ENCODE assay signal across 31 cellular contexts in the genomic region with DNA sequence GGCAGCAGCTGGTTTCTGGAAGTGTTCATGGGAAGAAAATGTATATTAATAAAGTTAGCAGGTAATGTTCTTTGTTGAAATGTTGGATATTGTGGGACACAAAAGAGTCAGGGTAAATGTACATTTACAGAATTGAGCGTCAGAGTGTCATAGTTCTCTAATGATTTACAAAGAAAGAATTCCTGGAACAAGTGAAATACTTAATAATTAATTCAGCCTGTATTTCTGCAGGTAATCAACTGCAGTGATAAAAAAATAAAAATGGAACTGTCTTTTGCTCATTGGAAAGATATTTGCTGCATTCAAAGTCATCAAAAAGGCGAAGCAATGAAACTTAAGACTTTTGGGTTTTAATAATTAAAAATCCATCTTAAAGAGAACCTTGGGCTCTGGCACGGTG. TPM values are rescaled to one million over a fixed set of nuclear protein-coding genes. Genes with fewer than 3 reads are reported as not detected.
A peak's percentile ranks its signal among the peaks of the same experiment; 100 is the strongest.
DNase-seq lines count a peak whose midpoint lies in the region; ATAC-seq, FAIRE-seq and TF ChIP-seq lines count a peak whose summit lies in the region.
"Had no signal": no experiment of that assay in that cellular context is flagged by ENCODE, and none has a peak within 500 bp of the region (broad histone marks: within the 10 kb centered on the region; RNA-seq: fewer than 3 reads in every experiment).

No MANE protein-coding gene starts in this region.

- no TSS peak for BruUV-seq in mammary epithelial cell (replicated peaks; lab: Mats Ljungman, UMichigan)

- H3K27ac ChIP-seq in kidney (ENCODE audit: low read depth in 2 of 2, low read length in 2 of 2) (peak overlapping the region in 1 of 2 donors; percentile 23), mammary epithelial cell (ENCODE audit: insufficient read depth, low read depth, low read length) (no peak overlapping the region)
- H3K27ac ChIP-seq: BLaER1 had no signal

- 92% methylated on average over 3 of the region's 3 CpGs for WGBS in mammary epithelial cell (ENCODE audit: low coverage, missing lambda C conversion rate)

- no peak overlapping the region for H2AFZ ChIP-seq in mammary epithelial cell (ENCODE audit: low read depth, low read length)

- CTCF ChIA-PET in mammary epithelial cell (lab: Charles Lee; ENCODE audit: low non-redundant PET): no interaction called here

- peak overlapping the region in 1 of 2 donors; percentile 28 for H3K9ac ChIP-seq in kidney (ENCODE audit: low read length in 2 of 2)
- H3K9ac ChIP-seq in mammary epithelial cell (ENCODE audit: insufficient read depth, low read length): no peak overlapping the region
- H3K9ac ChIP-seq: BLaER1 had no signal

- H3K9me3 ChIP-seq in kidney (ENCODE audit: control insufficient read depth in 1 of 2, low read length in 2 of 2) (no peaks in the 10 kb centered on the region), mammary epithelial cell (replicated peaks; ENCODE audit: insufficient read depth, low read length) (no peaks in the 10 kb centered on the region)
- H3K9me3 ChIP-seq: BE2C, BLaER1 had no signal

- H3K27me3 ChIP-seq in mammary epithelial cell (ENCODE audit: insufficient read depth, low read length): peaks cover 13% of the 10 kb centered on the region
- H3K27me3 ChIP-seq: BE2C, BLaER1 had no signal

- DNase-seq in RCC 7860 (ENCODE audit: low spot score): no peak
- no peak for DNase-seq in kidney
- peak; percentile 55 for DNase-seq in kidney tubule cell (ENCODE audit: low spot score)
- peak; percentile 55 for DNase-seq in renal cortical epithelial cell (ENCODE audit: low read depth)
- DNase-seq in NCI-H1694 (lab: John Stamatoyannopoulos, UW): no peak
- no peak for DNase-seq in mammary epithelial cell
- DNase-seq in T-helper 1 cell: no peak
- DNase-seq: 8988T; ACHN; BE2C; C1 segment of cervical spinal cord; CD4-positive, alpha-beta memory T cell; CD4-positive, CD25-positive, alpha-beta regulatory T cell; CD8-positive, alpha-beta memory T cell; COR-L47; DMS 273 treated with DMSO at 0.1 percent for 48 hours; DMS153; DMS53; DMS79; DND-41; EL; GDM1 had no signal

- H3K36me3 ChIP-seq in kidney (ENCODE audit: control insufficient read depth in 1 of 2, insufficient read depth in 2 of 2, low read length in 2 of 2) (no peaks in the 10 kb centered on the region), mammary epithelial cell (ENCODE audit: insufficient read depth, low read length) (no peaks in the 10 kb centered on the region)
- H3K36me3 ChIP-seq: BE2C, BLaER1 had no signal

- no peaks in the 10 kb centered on the region for H3K79me2 ChIP-seq in mammary epithelial cell (ENCODE audit: insufficient read depth, low read length)

- TF ChIP-seq CTCF in kidney (IDR thresholded peaks at IDR 0.05; ENCODE audit: borderline replicate concordance, extremely low read depth, insufficient read depth) (no peak), mammary epithelial cell (conservative IDR thresholded peaks at IDR 0.05 in 1 of 2, IDR thresholded peaks at IDR 0.05 in 1 of 2; ENCODE audit: extremely low read depth in 1 of 2, insufficient read depth in 1 of 2, low read depth in 1 of 2, low read length in 2 of 2) (no peak)

- intact Hi-C loops in kidney (cut with DNase I): no loop called here
- intact Hi-C loops in mammary epithelial cell (cut with micrococcal nuclease): no loop called here

- H4K20me1 ChIP-seq in mammary epithelial cell (ENCODE audit: insufficient read depth, low read length): no peaks in the 10 kb centered on the region
- H4K20me1 ChIP-seq: BLaER1 had no signal

- H3K4me1 ChIP-seq in kidney (ENCODE audit: control insufficient read depth in 1 of 2, insufficient read depth in 1 of 2, low read depth in 1 of 2, low read length in 2 of 2) (no peaks in the 10 kb centered on the region), mammary epithelial cell (ENCODE audit: insufficient read depth, low read length) (no peaks in the 10 kb centered on the region)
- H3K4me1 ChIP-seq: BE2C, BLaER1 had no signal

- dilution Hi-C loops in mammary epithelial cell (cut with HindIII; ENCODE audit: low sequenced_read_pairs): no loop called here

- no peak overlapping the region for H3K4me2 ChIP-seq in mammary epithelial cell (ENCODE audit: insufficient read depth, low read depth, low read length)
- H3K4me2 ChIP-seq: BLaER1 had no signal

- FAIRE-seq in RCC 7860 (lab: Jason Lieb, UNC) (peak; percentile 31), kidney (lab: Jason Lieb, UNC) (peak; percentile 38)
- FAIRE-seq: A204.1, GM12878, GM12892, GM18507 had no signal

- no peak for ATAC-seq in HG02938 (IDR thresholded peaks at IDR 0.05; ENCODE audit: unreplicated experiment)
- ATAC-seq: GM12878 had no signal

- H3K4me3 ChIP-seq in kidney (ENCODE audit: low read length in 2 of 2) (no peak overlapping the region), mammary epithelial cell (replicated peaks in 1 of 3; ENCODE audit: insufficient read depth in 1 of 3, low read depth in 2 of 3, low read length in 3 of 3) (no peak overlapping the region)
- H3K4me3 ChIP-seq: BLaER1, GM12878 had no signal

- in situ Hi-C loops in mammary epithelial cell (cut with MboI; ENCODE audit: low sequenced_read_pairs in 2 of 2): no loop called here

RNA-seq across cellular contexts. Expression of a gene that starts 27.4 kb away (rescaled TPM):
- 54.8 TPM for total RNA-seq in kidney
- polyA plus RNA-seq in kidney (ENCODE audit: insufficient read depth, low read depth, low replicate concordance): 11.0 TPM
- 0.17 and 3.2 TPM in 2 replicates for total RNA-seq in renal cortical epithelial cell
- under 1 TPM; under 0.01 to 0.12 TPM for total RNA-seq in mammary epithelial cell
- not detected for polyA plus RNA-seq in mammary epithelial cell
- polyA minus RNA-seq in mammary epithelial cell: not detected
- total RNA-seq: A673; CD4-positive, CD25-positive, alpha-beta regulatory T cell; CD8-positive, alpha-beta memory T cell; Daoy had no signal
- polyA plus RNA-seq: AG04450; CD4-positive, alpha-beta memory T cell; CD4-positive, CD25-positive, alpha-beta regulatory T cell; CD8-positive, alpha-beta memory T cell had no signal

Comparison
In these comparisons a context has a peak if more than half of its experiments do, and no peak if none do; other contexts are left out.
1. DNase-seq: peak in kidney tubule cell (single experiment) and renal cortical epithelial cell (single experiment); none in RCC 7860 (single experiment), kidney (single experiment), NCI-H1694 (single experiment), mammary epithelial cell (single experiment) and T-helper 1 cell (0 of 5).
2. RNA of a gene that starts 27.4 kb away (total RNA-seq): 54.8 TPM in kidney (single experiment); 0.17 to 3.2 TPM in renal cortical epithelial cell and under 0.01 to 0.12 TPM in mammary epithelial cell; every median in the first group is over 10 times any median in the second.